14 cellular contexts compared by ENCODE assay signal in the genomic region with DNA sequence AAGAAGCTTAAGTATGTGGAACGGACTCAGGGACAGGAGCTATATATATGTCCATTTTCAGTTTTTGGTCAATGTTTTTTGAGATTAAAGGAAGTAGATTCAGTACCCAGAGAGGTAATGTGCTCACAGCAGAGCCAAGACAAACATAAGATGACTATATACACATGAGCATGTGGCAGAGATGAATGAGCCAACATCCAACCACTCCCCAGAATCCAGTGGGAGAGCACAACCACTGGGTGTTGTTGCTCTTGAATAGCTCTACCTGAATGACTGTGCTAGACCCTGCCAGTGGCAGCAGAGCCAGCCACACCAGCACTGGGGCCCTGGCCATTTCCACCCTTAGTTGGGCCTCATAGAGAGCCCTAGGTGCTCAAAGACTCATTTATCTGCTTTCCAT. TPM values are rescaled to one million over a fixed set of nuclear protein-coding genes. Genes with fewer than 3 reads are reported as not detected.
A peak's percentile ranks its signal among the peaks of the same experiment; 100 is the strongest.
DNase-seq lines count a peak whose midpoint lies in the region; FAIRE-seq and TF ChIP-seq lines count a peak whose summit lies in the region.
"Had no signal": no experiment of that assay in that cellular context is flagged by ENCODE, and none has a peak within 500 bp of the region (broad histone marks: within the 10 kb centered on the region; RNA-seq: fewer than 3 reads in every experiment).

No MANE protein-coding gene starts in this region.

- FAIRE-seq in H54 (lab: Jason Lieb, UNC), result peak; percentile 61

- intact Hi-C loops in activated T-helper 1 cell treated with anti-CD3 and anti-CD28 coated beads, Interleukin-12 subunit alpha, Interleukin-12 subunit beta, Interleukin-2, Interleukin-4 antibody, amounts not matched to agents 30 ng/mL and 10 ng/mL and 1 ng/mL, durations not matched to agents 14 hours and 24 hours and 36 hours (cut with micrococcal nuclease), result loop anchor here (2.0 to 5.0 kb wide), 2 partner anchors 35 to 396 kb away; no protein-coding TSS in a partner anchor

- no peaks in the 10 kb centered on the region for H3K79me2 ChIP-seq in ACC112 (ENCODE audit: control insufficient read depth, insufficient read depth, low read length, unreplicated experiment)
- H3K79me2 ChIP-seq: hepatocyte had no signal

- TF ChIP-seq POLR2A in H54 (IDR thresholded peaks at IDR 0.05; ENCODE audit: low read depth, low read length), result no peak

- H3K36me3 Mint-ChIP-seq in activated T-helper 1 cell treated with anti-CD3 and anti-CD28 coated beads, Interleukin-12 subunit alpha, Interleukin-12 subunit beta, Interleukin-2, Interleukin-4 antibody, amounts not matched to agents 30 ng/mL and 10 ng/mL and 1 ng/mL, durations not matched to agents 14 hours and 24 hours and 36 hours (ENCODE audit: low read depth), result peaks cover 10% of the 10 kb centered on the region

- no peak overlapping the region for H3K27ac ChIP-seq in ACC112 (ENCODE audit: low read depth, low read length)
- H3K27ac ChIP-seq: BLaER1 treated with 17β-estradiol and CSF1 and Interleukin-3, amounts not matched to agents 10 nM and 100 nM; hepatocyte; psoas muscle had no signal

- peak overlapping the region; percentile 17 for H2AFZ ChIP-seq in ACC112 (ENCODE audit: low read length, unreplicated experiment)
- H2AFZ ChIP-seq: hepatocyte had no signal

- H3K36me3 ChIP-seq in ACC112 (ENCODE audit: insufficient read depth, low read length), result no peaks in the 10 kb centered on the region
- H3K36me3 ChIP-seq: BLaER1 treated with 17β-estradiol and CSF1 and Interleukin-3, amounts not matched to agents 10 nM and 100 nM had no signal

- H3K27me3 Mint-ChIP-seq in activated T-helper 1 cell treated with anti-CD3 and anti-CD28 coated beads, Interleukin-12 subunit alpha, Interleukin-12 subunit beta, Interleukin-2, Interleukin-4 antibody, amounts not matched to agents 30 ng/mL and 10 ng/mL and 1 ng/mL, durations not matched to agents 14 hours and 24 hours and 36 hours (ENCODE audit: insufficient read depth), result peaks cover 2% of the 10 kb centered on the region
- H3K27me3 Mint-ChIP-seq: stimulated activated naive CD8-positive, alpha-beta T cell treated with anti-CD3 and anti-CD28 coated beads, Interleukin-15, Interleukin-2, amounts not matched to agents 100 ng/mL and 50 ng/mL, for 24 hours had no signal

- H3K27me3 ChIP-seq in ACC112 (ENCODE audit: insufficient read depth, low read length), result no peaks in the 10 kb centered on the region
- H3K27me3 ChIP-seq: BLaER1 treated with 17β-estradiol and CSF1 and Interleukin-3, amounts not matched to agents 10 nM and 100 nM; hepatocyte had no signal

- no peak overlapping the region for H3K4me3 Mint-ChIP-seq in activated T-helper 1 cell treated with anti-CD3 and anti-CD28 coated beads, Interleukin-12 subunit alpha, Interleukin-12 subunit beta, Interleukin-2, Interleukin-4 antibody, amounts not matched to agents 30 ng/mL and 10 ng/mL and 1 ng/mL, durations not matched to agents 14 hours and 24 hours and 36 hours
- H3K4me3 Mint-ChIP-seq: stimulated activated naive CD8-positive, alpha-beta T cell treated with anti-CD3 and anti-CD28 coated beads, Interleukin-15, Interleukin-2, amounts not matched to agents 100 ng/mL and 50 ng/mL, for 24 hours had no signal

- peaks cover 56% of the 10 kb centered on the region for H3K4me1 Mint-ChIP-seq in activated T-helper 1 cell treated with anti-CD3 and anti-CD28 coated beads, Interleukin-12 subunit alpha, Interleukin-12 subunit beta, Interleukin-2, Interleukin-4 antibody, amounts not matched to agents 30 ng/mL and 10 ng/mL and 1 ng/mL, durations not matched to agents 14 hours and 24 hours and 36 hours (ENCODE audit: low read depth)

- DNase-seq in H54 (ENCODE audit: insufficient read length, low spot score) (no peak), amniotic epithelial cell (ENCODE audit: low read depth) (peak; percentile 18), kidney glomerular epithelial cell (lab: John Stamatoyannopoulos, UW) (peak; percentile 71), superior temporal gyrus (ENCODE audit: extremely low spot score) (no peak), SIG-M5 (lab: John Stamatoyannopoulos, UW) (no peak), RPMI8226 (no peak)
- no peak for DNase-seq in activated T-helper 1 cell treated with anti-CD3 and anti-CD28 coated beads, Interleukin-12 subunit alpha, Interleukin-12 subunit beta, Interleukin-2, Interleukin-4 antibody, amounts not matched to agents 30 ng/mL and 10 ng/mL and 1 ng/mL, durations not matched to agents 14 hours and 24 hours and 36 hours (ENCODE audit: low spot score)
- DNase-seq: mesenchymal stem cell; psoas muscle; stimulated activated CD4-positive, alpha-beta T cell treated with anti-CD3 and anti-CD28 coated beads, Interleukin-4, amount 100 ng/mL, for 24 hours had no signal

- H3K4me1 ChIP-seq in ACC112 (ENCODE audit: control insufficient read depth, insufficient read depth, low read length, unreplicated experiment), result peaks cover 17% of the 10 kb centered on the region
- H3K4me1 ChIP-seq: psoas muscle had no signal

- no peak overlapping the region for H3K27ac Mint-ChIP-seq in activated T-helper 1 cell treated with anti-CD3 and anti-CD28 coated beads, Interleukin-12 subunit alpha, Interleukin-12 subunit beta, Interleukin-2, Interleukin-4 antibody, amounts not matched to agents 30 ng/mL and 10 ng/mL and 1 ng/mL, durations not matched to agents 14 hours and 24 hours and 36 hours
- H3K27ac Mint-ChIP-seq: stimulated activated naive CD8-positive, alpha-beta T cell treated with anti-CD3 and anti-CD28 coated beads, Interleukin-15, Interleukin-2, amounts not matched to agents 100 ng/mL and 50 ng/mL, for 24 hours had no signal

- no peaks in the 10 kb centered on the region for H3K9me3 Mint-ChIP-seq in activated T-helper 1 cell treated with anti-CD3 and anti-CD28 coated beads, Interleukin-12 subunit alpha, Interleukin-12 subunit beta, Interleukin-2, Interleukin-4 antibody, amounts not matched to agents 30 ng/mL and 10 ng/mL and 1 ng/mL, durations not matched to agents 14 hours and 24 hours and 36 hours
- H3K9me3 Mint-ChIP-seq: stimulated activated naive CD8-positive, alpha-beta T cell treated with anti-CD3 and anti-CD28 coated beads, Interleukin-15, Interleukin-2, amounts not matched to agents 100 ng/mL and 50 ng/mL, for 24 hours had no signal

- H3K4me3 ChIP-seq in ACC112 (ENCODE audit: low read depth, low read length), result no peak overlapping the region
- H3K4me3 ChIP-seq: BLaER1 treated with 17β-estradiol and CSF1 and Interleukin-3, amounts not matched to agents 10 nM and 100 nM; hepatocyte; psoas muscle had no signal

RNA-seq across cellular contexts. Expression of gene SYTL2, which starts 10.7 kb away (rescaled TPM):
- 37.1 and 38.7 TPM in 2 replicates for total RNA-seq in activated T-helper 1 cell treated with anti-CD3 and anti-CD28 coated beads, Interleukin-12 subunit alpha, Interleukin-12 subunit beta, Interleukin-2, Interleukin-4 antibody, amounts not matched to agents 30 ng/mL and 10 ng/mL and 1 ng/mL, durations not matched to agents 14 hours and 24 hours and 36 hours

RNA-seq across cellular contexts. Expression of gene CCDC83, which starts 33.5 kb away (rescaled TPM):
- not detected in 2 replicates for total RNA-seq in activated T-helper 1 cell treated with anti-CD3 and anti-CD28 coated beads, Interleukin-12 subunit alpha, Interleukin-12 subunit beta, Interleukin-2, Interleukin-4 antibody, amounts not matched to agents 30 ng/mL and 10 ng/mL and 1 ng/mL, durations not matched to agents 14 hours and 24 hours and 36 hours
- total RNA-seq: hepatocyte, psoas muscle had no signal

Comparison
In these comparisons a context has a peak if more than half of its experiments do, and no peak if none do; other contexts are left out.
1. DNase-seq: peak in amniotic epithelial cell (single experiment) and kidney glomerular epithelial cell (single experiment); none in H54 (single experiment), superior temporal gyrus (single experiment), SIG-M5 (single experiment), RPMI8226 (single experiment) and activated T-helper 1 cell treated with anti-CD3 and anti-CD28 coated beads, Interleukin-12 subunit alpha, Interleukin-12 subunit beta, Interleukin-2, Interleukin-4 antibody, amounts not matched to agents 30 ng/mL and 10 ng/mL and 1 ng/mL, durations not matched to agents 14 hours and 24 hours and 36 hours (single experiment).